Comparison of ENCODE assay signal across 25 cellular contexts in the genomic region with DNA sequence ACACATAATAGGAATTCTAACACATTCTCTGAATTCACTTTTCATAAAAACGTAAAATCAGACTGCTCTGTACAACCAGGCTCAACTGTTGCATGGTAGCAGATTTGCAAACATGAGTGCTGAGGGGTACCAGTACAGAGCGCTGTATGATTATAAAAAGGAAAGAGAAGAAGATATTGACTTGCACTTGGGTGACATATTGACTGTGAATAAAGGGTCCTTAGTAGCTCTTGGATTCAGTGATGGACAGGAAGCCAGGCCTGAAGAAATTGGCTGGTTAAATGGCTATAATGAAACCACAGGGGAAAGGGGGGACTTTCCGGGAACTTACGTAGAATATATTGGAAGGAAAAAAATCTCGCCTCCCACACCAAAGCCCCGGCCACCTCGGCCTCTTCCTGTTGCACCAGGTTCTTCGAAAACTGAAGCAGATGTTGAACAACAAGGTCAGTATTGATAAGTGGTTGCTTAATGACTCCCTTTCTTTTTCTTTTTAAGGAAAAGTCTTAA. TPM values are rescaled to one million over a fixed set of nuclear protein-coding genes. Genes with fewer than 3 reads are reported as not detected.
DNase-seq lines count a peak whose midpoint lies in the region; ATAC-seq and TF ChIP-seq lines count a peak whose summit lies in the region.
"Had no signal": no experiment of that assay in that cellular context is flagged by ENCODE, and none has a peak within 500 bp of the region (broad histone marks: within the 10 kb centered on the region; RNA-seq: fewer than 3 reads in every experiment).

No MANE protein-coding gene starts in this region.

- peaks cover 10% of the 10 kb centered on the region for H3F3A ChIP-seq in Loucy (ENCODE audit: low read depth)

- peak overlapping the region; percentile 98 for H3K4me2 ChIP-seq in Loucy (ENCODE audit: low read depth, low read length, poor library complexity, severe bottlenecking)

- no peaks in the 10 kb centered on the region for H3K9me2 ChIP-seq in Loucy (replicated peaks; ENCODE audit: low read depth, low read length)

- H3K9me3 ChIP-seq in Loucy (ENCODE audit: insufficient read depth, low read depth, low read length): no peaks in the 10 kb centered on the region
- H3K9me3 ChIP-seq in neutrophil: no peaks in the 10 kb centered on the region
- H3K9me3 ChIP-seq: gastroesophageal sphincter, prostate gland, sigmoid colon, SJCRH30 had no signal

- no peak overlapping the region for H2AFZ ChIP-seq in Loucy (ENCODE audit: low read length)

- H3K27me3 ChIP-seq in Loucy (ENCODE audit: insufficient read depth, low read length, poor library complexity, severe bottlenecking): no peaks in the 10 kb centered on the region
- H3K27me3 ChIP-seq in neutrophil: no peaks in the 10 kb centered on the region
- H3K27me3 ChIP-seq: gastroesophageal sphincter, sigmoid colon, SJCRH30 had no signal

- ATAC-seq in activated naive CD8-positive, alpha-beta T cell treated with anti-CD3 and anti-CD28 coated beads, Interleukin-2, amount 50 U/mL, for 24 hours: no peak
- ATAC-seq: activated T-cell treated with anti-CD3 and anti-CD28 coated beads, Interleukin-2, amount 50 U/mL, for 4 hours; stimulated activated naive B cell treated with anti-CD40 and anti-IgM and Interleukin-4, amounts not matched to agents 10 μg/mL and 1 μg/mL and 100 μg/mL, for 72 hours had no signal

- no peaks in the 10 kb centered on the region for H3K27me3 Mint-ChIP-seq in activated naive CD8-positive, alpha-beta T cell treated with anti-CD3 and anti-CD28 coated beads for 36 hours
- no peaks in the 10 kb centered on the region for H3K27me3 Mint-ChIP-seq in activated naive CD8-positive, alpha-beta T cell treated with anti-CD3 and anti-CD28 coated beads, Interleukin-2, amount 50 U/mL, for 24 hours
- H3K27me3 Mint-ChIP-seq: CD4-positive, alpha-beta T cell; IgD-negative memory B cell; naive B cell; stimulated activated naive B cell treated with anti-CD40 and anti-IgM and Interleukin-4, amounts not matched to agents 10 μg/mL and 1 μg/mL and 100 μg/mL, for 72 hours had no signal

- DNase-seq in activated naive CD8-positive, alpha-beta T cell treated with anti-CD3 and anti-CD28 coated beads for 36 hours: no peak
- no peak for DNase-seq in activated naive CD8-positive, alpha-beta T cell treated with anti-CD3 and anti-CD28 coated beads, Interleukin-2, amount 50 U/mL, for 24 hours
- no peak for DNase-seq in coronary artery (ENCODE audit: low spot score)
- DNase-seq in stimulated activated CD4-positive, alpha-beta T cell treated with anti-CD3 and anti-CD28 coated beads, Interleukin-1b, Interleukin-23, amount 100 ng/mL, for 48 hours: no peak
- DNase-seq in CD1c-positive myeloid dendritic cell (ENCODE audit: extremely low spot score): no peak
- no peak for DNase-seq in cerebellum (ENCODE audit: low spot score)
- DNase-seq: activated CD4-positive, alpha-beta T cell treated with anti-CD3 and anti-CD28 coated beads for 48 hours; activated T-cell treated with anti-CD3 and anti-CD28 coated beads, Interleukin-2, amount 50 U/mL, for 4 hours; CD4-positive, alpha-beta T cell; GOT3; naive B cell; NCI-H1048; NCI-H1694; nucleus accumbens; sigmoid colon; SJCRH30; stimulated activated naive B cell treated with anti-CD40 and anti-IgM and Interleukin-4, amounts not matched to agents 10 μg/mL and 1 μg/mL and 100 μg/mL, for 72 hours; SW 1271; T-helper 9 cell had no signal

- peaks cover 99% of the 10 kb centered on the region for H4K20me1 ChIP-seq in Loucy (ENCODE audit: insufficient read depth, low read length, poor library complexity, severe bottlenecking)

- H3K36me3 ChIP-seq in Loucy (ENCODE audit: insufficient read depth, low read length): peaks cover 57% of the 10 kb centered on the region; the same call in 1 of the 2 replicates
- peaks cover 16% of the 10 kb centered on the region for H3K36me3 ChIP-seq in neutrophil
- H3K36me3 ChIP-seq: SJCRH30 had no signal

- H3K4me3 ChIP-seq in Loucy (ENCODE audit: low read length, poor library complexity, severe bottlenecking): no peak overlapping the region
- peak overlapping the region; percentile 54 for H3K4me3 ChIP-seq in coronary artery
- no peak overlapping the region for H3K4me3 ChIP-seq in neutrophil (ENCODE audit: low read depth in 1 of 2, low read length in 1 of 2)
- H3K4me3 ChIP-seq: prostate gland, sigmoid colon, SJCRH30 had no signal

- H3K36me3 Mint-ChIP-seq in activated naive CD8-positive, alpha-beta T cell treated with anti-CD3 and anti-CD28 coated beads for 36 hours: peaks cover 57% of the 10 kb centered on the region
- peaks cover 32% of the 10 kb centered on the region for H3K36me3 Mint-ChIP-seq in activated naive CD8-positive, alpha-beta T cell treated with anti-CD3 and anti-CD28 coated beads, Interleukin-2, amount 50 U/mL, for 24 hours (ENCODE audit: low read depth)

- H3K79me2 ChIP-seq in Loucy (ENCODE audit: insufficient read depth, low read length): peaks cover 100% of the 10 kb centered on the region

- TF ChIP-seq CTCF in Loucy (conservative IDR thresholded peaks at IDR 0.05; ENCODE audit: low read length) (no peak), coronary artery (IDR thresholded peaks at IDR 0.05) (no peak), neutrophil (IDR thresholded peaks at IDR 0.05) (no peak)

- H3K4me3 Mint-ChIP-seq in activated naive CD8-positive, alpha-beta T cell treated with anti-CD3 and anti-CD28 coated beads for 36 hours: no peak overlapping the region
- H3K4me3 Mint-ChIP-seq in activated naive CD8-positive, alpha-beta T cell treated with anti-CD3 and anti-CD28 coated beads, Interleukin-2, amount 50 U/mL, for 24 hours: no peak overlapping the region
- H3K4me3 Mint-ChIP-seq: activated T-cell treated with anti-CD3 and anti-CD28 coated beads, Interleukin-2, amount 50 U/mL, for 4 hours; CD4-positive, alpha-beta T cell; stimulated activated naive B cell treated with anti-CD40 and anti-IgM and Interleukin-4, amounts not matched to agents 10 μg/mL and 1 μg/mL and 100 μg/mL, for 72 hours had no signal

- H3K4me1 Mint-ChIP-seq in activated naive CD8-positive, alpha-beta T cell treated with anti-CD3 and anti-CD28 coated beads for 36 hours: peaks cover 88% of the 10 kb centered on the region
- H3K4me1 Mint-ChIP-seq in activated naive CD8-positive, alpha-beta T cell treated with anti-CD3 and anti-CD28 coated beads, Interleukin-2, amount 50 U/mL, for 24 hours: peaks cover 87% of the 10 kb centered on the region

- no peak overlapping the region for H3K9ac ChIP-seq in Loucy (ENCODE audit: low read depth, low read length, poor library complexity, severe bottlenecking)

- H3K27ac Mint-ChIP-seq in activated naive CD8-positive, alpha-beta T cell treated with anti-CD3 and anti-CD28 coated beads for 36 hours: peak overlapping the region; percentile 28
- no peak overlapping the region for H3K27ac Mint-ChIP-seq in activated naive CD8-positive, alpha-beta T cell treated with anti-CD3 and anti-CD28 coated beads, Interleukin-2, amount 50 U/mL, for 24 hours
- H3K27ac Mint-ChIP-seq: CD4-positive, alpha-beta T cell; IgD-negative memory B cell; stimulated activated naive B cell treated with anti-CD40 and anti-IgM and Interleukin-4, amounts not matched to agents 10 μg/mL and 1 μg/mL and 100 μg/mL, for 72 hours had no signal

- H3K4me1 ChIP-seq in Loucy (ENCODE audit: insufficient read depth, low read length, poor library complexity, severe bottlenecking) (peaks cover 95% of the 10 kb centered on the region), neutrophil (ENCODE audit: control insufficient read depth in 1 of 2, insufficient read depth in 1 of 2, low read depth in 1 of 2, low read length in 1 of 2) (peaks cover 52 to 62% of the 10 kb centered on the region in 2 experiments)
- H3K4me1 ChIP-seq: SJCRH30 had no signal

- peak overlapping the region in 1 of 2 donors; percentile 53 for H3K27ac ChIP-seq in coronary artery
- peak overlapping the region; percentile 72 for H3K27ac ChIP-seq in neutrophil
- H3K27ac ChIP-seq: prostate gland, SJCRH30, VCaP had no signal

- H3K9me3 Mint-ChIP-seq in activated naive CD8-positive, alpha-beta T cell treated with anti-CD3 and anti-CD28 coated beads for 36 hours: no peaks in the 10 kb centered on the region
- no peaks in the 10 kb centered on the region for H3K9me3 Mint-ChIP-seq in activated naive CD8-positive, alpha-beta T cell treated with anti-CD3 and anti-CD28 coated beads, Interleukin-2, amount 50 U/mL, for 24 hours
- H3K9me3 Mint-ChIP-seq: activated T-cell treated with anti-CD3 and anti-CD28 coated beads, Interleukin-2, amount 50 U/mL, for 4 hours; CD4-positive, alpha-beta T cell; IgD-negative memory B cell; stimulated activated naive B cell treated with anti-CD40 and anti-IgM and Interleukin-4, amounts not matched to agents 10 μg/mL and 1 μg/mL and 100 μg/mL, for 72 hours had no signal

RNA-seq across cellular contexts. Expression of gene PIK3R1, which starts 11.1 kb away (rescaled TPM):
- total RNA-seq in activated naive CD8-positive, alpha-beta T cell treated with anti-CD3 and anti-CD28 coated beads for 36 hours: 10 to 100 TPM; 39.7 to 41.6 TPM
- 88.2 TPM for total RNA-seq in cerebellum
